24 cellular contexts compared by ENCODE assay signal in the genomic region with DNA sequence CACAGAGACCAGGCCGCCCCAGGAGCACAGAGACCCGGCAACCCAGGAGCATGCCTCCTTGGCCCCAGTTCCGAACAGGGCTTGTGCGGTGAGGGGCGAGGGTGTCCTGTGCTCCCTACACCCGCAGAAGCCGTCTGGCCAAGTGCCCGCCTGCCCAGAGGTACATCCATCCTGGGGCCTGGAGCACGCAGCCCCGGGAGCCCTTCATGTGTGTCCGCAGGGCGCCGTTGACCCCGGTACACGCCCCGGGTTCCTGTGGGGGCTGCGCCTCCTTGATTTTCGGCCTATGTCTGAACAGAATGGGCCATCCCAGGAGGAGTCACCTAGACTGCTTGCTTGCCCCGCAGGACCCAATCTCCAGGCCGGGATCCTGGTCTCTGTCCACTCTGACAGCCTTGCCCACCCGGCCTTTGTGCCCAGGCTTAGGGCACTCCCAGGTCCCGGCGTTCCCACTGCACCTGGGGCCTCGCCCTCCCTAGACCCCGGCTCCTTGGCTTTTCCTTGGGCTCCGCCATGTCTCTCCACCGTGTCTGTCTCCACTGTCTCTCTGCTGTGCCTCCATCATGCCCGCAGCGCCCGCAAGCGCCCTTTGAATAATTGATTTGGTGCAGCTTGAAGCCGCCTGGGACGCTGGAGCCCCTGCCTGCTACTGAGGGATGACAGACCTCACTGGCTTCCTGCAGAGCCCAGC.
DNase-seq lines count a peak whose midpoint lies in the region; ATAC-seq and TF ChIP-seq lines count a peak whose summit lies in the region.
"Had no signal": no experiment of that assay in that cellular context is flagged by ENCODE, and none has a peak within 500 bp of the region (broad histone marks: within the 10 kb centered on the region; RNA-seq: fewer than 3 reads in every experiment).

No MANE protein-coding gene starts in this region.

- no peak overlapping the region for H3K27ac Mint-ChIP-seq in activated CD4-positive, alpha-beta memory T cell treated with anti-CD3 and anti-CD28 coated beads, Interleukin-2, amount 10 ng/mL, durations not matched to agents 7 days and 5 days
- H3K27ac Mint-ChIP-seq in activated CD4-positive, alpha-beta memory T cell treated with anti-CD3 and anti-CD28 coated beads for 36 hours, result no peak overlapping the region
- H3K27ac Mint-ChIP-seq in activated CD4-positive, alpha-beta T cell treated with anti-CD3 and anti-CD28 coated beads for 36 hours, result no peak overlapping the region
- H3K27ac Mint-ChIP-seq: B cell, nephron had no signal

- no peak overlapping the region for H3K4me3 Mint-ChIP-seq in activated CD4-positive, alpha-beta memory T cell treated with anti-CD3 and anti-CD28 coated beads, Interleukin-2, amount 10 ng/mL, durations not matched to agents 7 days and 5 days
- H3K4me3 Mint-ChIP-seq in activated CD4-positive, alpha-beta memory T cell treated with anti-CD3 and anti-CD28 coated beads for 36 hours, result no peak overlapping the region
- no peak overlapping the region for H3K4me3 Mint-ChIP-seq in activated CD4-positive, alpha-beta T cell treated with anti-CD3 and anti-CD28 coated beads for 36 hours
- H3K4me3 Mint-ChIP-seq: B cell, nephron had no signal

- no peaks in the 10 kb centered on the region for H3K4me1 ChIP-seq in Peyer's patch
- no peaks in the 10 kb centered on the region for H3K4me1 ChIP-seq in sigmoid colon
- H3K4me1 ChIP-seq: gastrocnemius medialis, uterus had no signal

- no peak for TF ChIP-seq EP300 in sigmoid colon (IDR thresholded peaks at IDR 0.05)

- 89 to 95% methylated on average over 33 of the region's 33 CpGs for WGBS in sigmoid colon, 2 donors

- H3K27ac ChIP-seq in Peyer's patch, result no peak overlapping the region
- no peak overlapping the region for H3K27ac ChIP-seq in sigmoid colon
- H3K27ac ChIP-seq: gastrocnemius medialis, uterus had no signal

- POLR2A ChIA-PET in activated CD4-positive, alpha-beta memory T cell treated with anti-CD3 and anti-CD28 coated beads, Interleukin-2, amount 10 ng/mL, durations not matched to agents 7 days and 5 days (lab: Charles Lee), result no interaction called here
- POLR2A ChIA-PET in activated CD4-positive, alpha-beta memory T cell treated with anti-CD3 and anti-CD28 coated beads for 36 hours (lab: Charles Lee), result no interaction called here
- POLR2A ChIA-PET in activated CD4-positive, alpha-beta T cell treated with anti-CD3 and anti-CD28 coated beads for 36 hours (lab: Charles Lee), result no interaction called here

- H3K27me3 ChIP-seq in Peyer's patch, result no peaks in the 10 kb centered on the region
- no peaks in the 10 kb centered on the region for H3K27me3 ChIP-seq in sigmoid colon
- H3K27me3 ChIP-seq: gastrocnemius medialis, uterus had no signal

- intact Hi-C loops in activated CD4-positive, alpha-beta memory T cell treated with anti-CD3 and anti-CD28 coated beads for 36 hours (cut with micrococcal nuclease), result no loop called here
- intact Hi-C loops in sigmoid colon (cut with DNase I), result no loop called here
- intact Hi-C loops in activated CD4-positive, alpha-beta T cell treated with anti-CD3 and anti-CD28 coated beads for 36 hours (cut with DNase I, micrococcal nuclease), result no loop called here

- TF ChIP-seq POLR2A in Peyer's patch (IDR thresholded peaks at IDR 0.05) (no peak), sigmoid colon (IDR thresholded peaks at IDR 0.05) (no peak)

- H3K9me3 Mint-ChIP-seq in activated CD4-positive, alpha-beta memory T cell treated with anti-CD3 and anti-CD28 coated beads, Interleukin-2, amount 10 ng/mL, durations not matched to agents 7 days and 5 days, result no peaks in the 10 kb centered on the region
- H3K9me3 Mint-ChIP-seq in activated CD4-positive, alpha-beta memory T cell treated with anti-CD3 and anti-CD28 coated beads for 36 hours, result no peaks in the 10 kb centered on the region
- no peaks in the 10 kb centered on the region for H3K9me3 Mint-ChIP-seq in activated CD4-positive, alpha-beta T cell treated with anti-CD3 and anti-CD28 coated beads for 36 hours (ENCODE audit: low read depth)

- DNase-seq in activated CD4-positive, alpha-beta memory T cell treated with anti-CD3 and anti-CD28 coated beads, Interleukin-2, amount 10 ng/mL, durations not matched to agents 7 days and 5 days, result peak; percentile 11
- no peak for DNase-seq in activated CD4-positive, alpha-beta memory T cell treated with anti-CD3 and anti-CD28 coated beads for 36 hours
- peak; percentile 13 to 39 (median 37) for DNase-seq in Peyer's patch
- peak; percentile 40 for DNase-seq in islet precursor cell
- DNase-seq in sigmoid colon, result peak; percentile 50
- no peak for DNase-seq in activated CD4-positive, alpha-beta T cell treated with anti-CD3 and anti-CD28 coated beads for 36 hours
- no peak for DNase-seq in occipital lobe (lab: John Stamatoyannopoulos, UW)
- DNase-seq: activated CD4-positive, alpha-beta T cell treated with anti-CD3 and anti-CD28 coated beads for 48 hours; activated naive CD4-positive, alpha-beta T cell treated with anti-CD3 and anti-CD28 coated beads, Interleukin-2, amount 50 U/mL, for 16 hours; anterior cingulate cortex; central memory CD4-positive, alpha-beta T cell; effector CD4-positive, alpha-beta T cell; HCEC 1CT; mesenchymal stem cell; NCI-H1092 treated with DMSO at 0.1 percent for 48 hours; NCI-H2081; NCI-H524 treated with DMSO at 0.1 percent for 48 hours; stimulated activated CD4-positive, alpha-beta T cell treated with anti-CD3 and anti-CD28 coated beads, Interleukin-4, amount 100 ng/mL, for 24 hours had no signal

- H3K9me3 ChIP-seq in Peyer's patch (no peaks in the 10 kb centered on the region), sigmoid colon (no peaks in the 10 kb centered on the region)
- H3K9me3 ChIP-seq: gastrocnemius medialis, uterus had no signal

- CTCF ChIA-PET in activated CD4-positive, alpha-beta memory T cell treated with anti-CD3 and anti-CD28 coated beads, Interleukin-2, amount 10 ng/mL, durations not matched to agents 7 days and 5 days (lab: Charles Lee), result no interaction called here
- CTCF ChIA-PET in activated CD4-positive, alpha-beta memory T cell treated with anti-CD3 and anti-CD28 coated beads for 36 hours (lab: Charles Lee), result no interaction called here
- CTCF ChIA-PET in activated CD4-positive, alpha-beta T cell treated with anti-CD3 and anti-CD28 coated beads for 36 hours (lab: Charles Lee), result no interaction called here

- H3K36me3 Mint-ChIP-seq in activated CD4-positive, alpha-beta memory T cell treated with anti-CD3 and anti-CD28 coated beads, Interleukin-2, amount 10 ng/mL, durations not matched to agents 7 days and 5 days (ENCODE audit: low read depth), result no peaks in the 10 kb centered on the region
- no peaks in the 10 kb centered on the region for H3K36me3 Mint-ChIP-seq in activated CD4-positive, alpha-beta memory T cell treated with anti-CD3 and anti-CD28 coated beads for 36 hours
- no peaks in the 10 kb centered on the region for H3K36me3 Mint-ChIP-seq in activated CD4-positive, alpha-beta T cell treated with anti-CD3 and anti-CD28 coated beads for 36 hours (ENCODE audit: low read depth)

- H3K4me1 Mint-ChIP-seq in activated CD4-positive, alpha-beta memory T cell treated with anti-CD3 and anti-CD28 coated beads, Interleukin-2, amount 10 ng/mL, durations not matched to agents 7 days and 5 days, result no peaks in the 10 kb centered on the region
- no peaks in the 10 kb centered on the region for H3K4me1 Mint-ChIP-seq in activated CD4-positive, alpha-beta memory T cell treated with anti-CD3 and anti-CD28 coated beads for 36 hours (ENCODE audit: low read depth)
- no peaks in the 10 kb centered on the region for H3K4me1 Mint-ChIP-seq in activated CD4-positive, alpha-beta T cell treated with anti-CD3 and anti-CD28 coated beads for 36 hours

- H3K36me3 ChIP-seq in Peyer's patch (no peaks in the 10 kb centered on the region), sigmoid colon (no peaks in the 10 kb centered on the region)
- H3K36me3 ChIP-seq: gastrocnemius medialis, uterus had no signal

- H3K27me3 Mint-ChIP-seq in activated CD4-positive, alpha-beta memory T cell treated with anti-CD3 and anti-CD28 coated beads, Interleukin-2, amount 10 ng/mL, durations not matched to agents 7 days and 5 days, result no peaks in the 10 kb centered on the region
- H3K27me3 Mint-ChIP-seq in activated CD4-positive, alpha-beta memory T cell treated with anti-CD3 and anti-CD28 coated beads for 36 hours, result peaks cover 3% of the 10 kb centered on the region
- no peaks in the 10 kb centered on the region for H3K27me3 Mint-ChIP-seq in activated CD4-positive, alpha-beta T cell treated with anti-CD3 and anti-CD28 coated beads for 36 hours

- no peak for ATAC-seq in activated CD4-positive, alpha-beta T cell treated with anti-CD3 and anti-CD28 coated beads for 36 hours
- ATAC-seq in HG03095 (IDR thresholded peaks at IDR 0.05; ENCODE audit: unreplicated experiment), result no peak
- ATAC-seq: esophagus mucosa, gastrocnemius medialis had no signal

- H3K4me3 ChIP-seq in Peyer's patch (no peak overlapping the region), sigmoid colon (no peak overlapping the region)
- H3K4me3 ChIP-seq: gastrocnemius medialis, uterus had no signal

- TF ChIP-seq CTCF in Peyer's patch (IDR thresholded peaks at IDR 0.05) (no peak), sigmoid colon (IDR thresholded peaks at IDR 0.05) (no peak)

Comparison
In these comparisons a context has a peak if more than half of its experiments do, and no peak if none do; other contexts are left out.
1. DNase-seq: peak in activated CD4-positive, alpha-beta memory T cell treated with anti-CD3 and anti-CD28 coated beads, Interleukin-2, amount 10 ng/mL, durations not matched to agents 7 days and 5 days (single experiment), Peyer's patch (3 of 3), islet precursor cell (single experiment) and sigmoid colon (single experiment); none in activated CD4-positive, alpha-beta memory T cell treated with anti-CD3 and anti-CD28 coated beads for 36 hours (single experiment), activated CD4-positive, alpha-beta T cell treated with anti-CD3 and anti-CD28 coated beads for 36 hours (single experiment) and occipital lobe (single experiment).